Comparison of ENCODE assay signal across 8 cellular contexts in genomic region chr9:36471359-36471758, GRCh38.
DNase-seq lines count a peak whose midpoint lies in the region; ATAC-seq and TF ChIP-seq lines count a peak whose summit lies in the region.

No MANE protein-coding gene starts in this region.

- no peaks in the 10 kb centered on the region for H3K9me3 ChIP-seq in CD4-positive, CD25-positive, alpha-beta regulatory T cell (ENCODE audit: control insufficient read depth in 2 of 2, low read length in 2 of 2)
- no peaks in the 10 kb centered on the region for H3K9me3 ChIP-seq in OCI-LY3 (ENCODE audit: insufficient read depth, low read length)

- peaks cover 21% of the 10 kb centered on the region for H3K4me1 ChIP-seq in CD4-positive, CD25-positive, alpha-beta regulatory T cell (ENCODE audit: control insufficient read depth, insufficient read depth, low read length, poor library complexity, severe bottlenecking)
- peaks cover 16% of the 10 kb centered on the region for H3K4me1 ChIP-seq in OCI-LY3 (ENCODE audit: low read length)

- intact Hi-C loops in posterior cingulate gyrus (cut with DNase I): no loop called here

- H3K27ac Mint-ChIP-seq in CD4-positive, CD25-positive, alpha-beta regulatory T cell: peak overlapping the region; percentile 94 to 100 (median 97)
- peak overlapping the region; percentile 85 to 97 for H3K27ac Mint-ChIP-seq in effector memory CD8-positive, alpha-beta T cell
- peak overlapping the region; percentile 92 for H3K27ac Mint-ChIP-seq in osteocyte (ENCODE audit: unreplicated experiment)

- no peak for DNase-seq in CD4-positive, CD25-positive, alpha-beta regulatory T cell
- no peak for DNase-seq in effector memory CD8-positive, alpha-beta T cell
- DNase-seq in osteocyte (ENCODE audit: extremely low spot score, unreplicated experiment) (no peak), SIG-M5 treated with dmso at 0.1 percent for 504 hours (lab: John Stamatoyannopoulos, UW; ENCODE audit: unreplicated experiment) (no peak), posterior cingulate gyrus (no peak), cerebellum (ENCODE audit: low spot score) (no peak)

- H3K27me3 Mint-ChIP-seq in CD4-positive, CD25-positive, alpha-beta regulatory T cell: no peaks in the 10 kb centered on the region
- H3K27me3 Mint-ChIP-seq in effector memory CD8-positive, alpha-beta T cell: no peaks in the 10 kb centered on the region
- H3K27me3 Mint-ChIP-seq in osteocyte (ENCODE audit: unreplicated experiment): no peaks in the 10 kb centered on the region

- peaks cover 53% of the 10 kb centered on the region for H3K79me2 ChIP-seq in OCI-LY3 (ENCODE audit: low read length)

- no peak for ATAC-seq in CD4-positive, CD25-positive, alpha-beta regulatory T cell (ENCODE audit: low read depth in 2 of 2)
- no peak for ATAC-seq in effector memory CD8-positive, alpha-beta T cell (replicated peaks)
- no peak for ATAC-seq in GM18502 (IDR thresholded peaks at IDR 0.05; ENCODE audit: poor library complexity, unreplicated experiment)

- no peaks in the 10 kb centered on the region for H3K27me3 ChIP-seq in CD4-positive, CD25-positive, alpha-beta regulatory T cell (ENCODE audit: control insufficient read depth, insufficient read depth, low read length)
- no peaks in the 10 kb centered on the region for H3K27me3 ChIP-seq in OCI-LY3 (ENCODE audit: low read depth, low read length)

- peak overlapping the region; percentile 74 to 98 (median 90) for H3K4me3 Mint-ChIP-seq in CD4-positive, CD25-positive, alpha-beta regulatory T cell
- H3K4me3 Mint-ChIP-seq in effector memory CD8-positive, alpha-beta T cell: peak overlapping the region; percentile 73 to 90
- H3K4me3 Mint-ChIP-seq in osteocyte (ENCODE audit: unreplicated experiment): peak overlapping the region; percentile 67

- 0 out of 2 replicates have a peak overlapping the region, but pooled peaks have one; percentile 44 for H3K9ac ChIP-seq in OCI-LY3 (ENCODE audit: low read length)

- peak overlapping the region; percentile 90 for H3K4me3 ChIP-seq in CD4-positive, CD25-positive, alpha-beta regulatory T cell (ENCODE audit: low read depth, low read length)
- peak overlapping the region; percentile 70; the same call in 1 of the 2 replicates for H3K4me3 ChIP-seq in OCI-LY3 (ENCODE audit: low read length)

- no peak overlapping the region for H2AFZ ChIP-seq in OCI-LY3 (ENCODE audit: low read depth, low read length)

- no peaks in the 10 kb centered on the region for H3K36me3 ChIP-seq in CD4-positive, CD25-positive, alpha-beta regulatory T cell (ENCODE audit: control insufficient read depth, insufficient read depth, low read length)
- H3K36me3 ChIP-seq in OCI-LY3 (replicated peaks; ENCODE audit: low read depth, low read length): no peaks in the 10 kb centered on the region

- H3K36me3 Mint-ChIP-seq in CD4-positive, CD25-positive, alpha-beta regulatory T cell: peaks cover 8% of the 10 kb centered on the region
- peaks cover 10% of the 10 kb centered on the region for H3K36me3 Mint-ChIP-seq in effector memory CD8-positive, alpha-beta T cell (ENCODE audit: insufficient read depth)
- H3K36me3 Mint-ChIP-seq in osteocyte (ENCODE audit: unreplicated experiment): no peaks in the 10 kb centered on the region

- peak overlapping the region; percentile 89 for H3K4me2 ChIP-seq in OCI-LY3 (ENCODE audit: low read length)

- peaks cover 5 to 44% (median 31%) of the 10 kb centered on the region in 4 donors for H3K4me1 Mint-ChIP-seq in CD4-positive, CD25-positive, alpha-beta regulatory T cell
- peaks cover 24 to 35% of the 10 kb centered on the region in 2 donors for H3K4me1 Mint-ChIP-seq in effector memory CD8-positive, alpha-beta T cell (ENCODE audit: low read depth in 2 of 2)
- peaks cover 25% of the 10 kb centered on the region for H3K4me1 Mint-ChIP-seq in osteocyte (ENCODE audit: unreplicated experiment)

- H3K27ac ChIP-seq in CD4-positive, CD25-positive, alpha-beta regulatory T cell (ENCODE audit: insufficient read depth, low read length, poor library complexity, severe bottlenecking): peak overlapping the region; percentile 79
- 0 out of 2 replicates have a peak overlapping the region, but pooled peaks have one; percentile 1 for H3K27ac ChIP-seq in OCI-LY3 (ENCODE audit: low read length)

- TF ChIP-seq CTCF in OCI-LY3 (IDR thresholded peaks at IDR 0.05; ENCODE audit: low read depth, low read length) (no peak), osteocyte (IDR thresholded peaks at IDR 0.05) (no peak)

- no peaks in the 10 kb centered on the region for H3K9me3 Mint-ChIP-seq in CD4-positive, CD25-positive, alpha-beta regulatory T cell
- no peaks in the 10 kb centered on the region for H3K9me3 Mint-ChIP-seq in effector memory CD8-positive, alpha-beta T cell
- no peaks in the 10 kb centered on the region for H3K9me3 Mint-ChIP-seq in osteocyte (ENCODE audit: unreplicated experiment)

- H4K20me1 ChIP-seq in OCI-LY3 (ENCODE audit: insufficient read depth, low read length): peaks cover 42% of the 10 kb centered on the region
